In genomic region chr3:61637088-61638051, GRCh38 we compare ENCODE assay signal across 8 cellular contexts.
DNase-seq lines count a peak whose midpoint lies in the region; ATAC-seq lines count a peak whose summit lies in the region.

No MANE protein-coding gene starts in this region.

- intact Hi-C loops in posterior cingulate gyrus (cut with DNase I) = no loop called here

- ATAC-seq in GM21619 (IDR thresholded peaks at IDR 0.05; ENCODE audit: unreplicated experiment) (peak; percentile 88), GM21381 (IDR thresholded peaks at IDR 0.05; ENCODE audit: unreplicated experiment) (no peak)

- DNase-seq in AG20443 (ENCODE audit: low spot score) = peak; percentile 27
- DNase-seq in MV-4-11 (lab: John Stamatoyannopoulos, UW) = peak; percentile 77
- peak; percentile 64 for DNase-seq in kidney tubule cell (ENCODE audit: low spot score)
- DNase-seq in NCI-H1105 treated with DMSO at 0.1 percent for 48 hours (lab: John Stamatoyannopoulos, UW) = no peak
- no peak for DNase-seq in posterior cingulate gyrus
- no peak for DNase-seq in C1 segment of cervical spinal cord (lab: John Stamatoyannopoulos, UW)

Comparison
In these comparisons a context has a peak if more than half of its experiments do, and no peak if none do; other contexts are left out.
1. DNase-seq: peak in AG20443 (single experiment), MV-4-11 (single experiment) and kidney tubule cell (single experiment); none in NCI-H1105 treated with DMSO at 0.1 percent for 48 hours (single experiment), posterior cingulate gyrus (0 of 10) and C1 segment of cervical spinal cord (0 of 14).